ENCODE assay signal across 15 cellular contexts in the genomic region with DNA sequence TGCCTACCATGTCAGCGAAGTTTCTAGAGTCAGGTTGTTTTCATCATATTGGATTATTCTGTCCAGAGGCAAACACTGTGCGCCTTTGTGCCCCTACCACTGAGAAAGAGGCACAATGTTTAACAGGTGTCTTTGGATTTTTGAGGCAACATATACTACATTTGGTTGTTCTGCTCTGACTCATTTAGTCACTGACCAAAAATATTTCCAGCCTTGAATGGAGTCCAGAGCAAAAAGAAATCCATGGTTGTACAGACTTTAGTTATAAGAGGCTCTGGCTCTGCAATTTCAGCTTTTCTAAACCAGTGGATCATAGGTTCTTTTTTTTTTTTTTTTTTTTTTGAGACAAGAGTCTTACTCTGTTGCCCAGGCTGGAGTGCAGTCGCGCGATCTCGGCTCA.
"Had no signal": no experiment of that assay in that cellular context is flagged by ENCODE, and none has a peak within 500 bp of the region (broad histone marks: within the 10 kb centered on the region; RNA-seq: fewer than 3 reads in every experiment).

No MANE protein-coding gene starts in this region.

- H3K36me3 ChIP-seq: breast epithelium, lower lobe of right lung, pancreas, upper lobe of left lung had no signal

- H3K4me3 ChIP-seq: breast epithelium, coronary artery, lower lobe of right lung, pancreas, testis, upper lobe of left lung had no signal

- DNase-seq: activated CD4-positive, alpha-beta memory T cell treated with anti-CD3 and anti-CD28 coated beads, Interleukin-2, amount 10 ng/mL, durations not matched to agents 7 days and 5 days; activated CD4-positive, alpha-beta T cell treated with anti-CD3 and anti-CD28 coated beads for 36 hours; activated CD8-positive, alpha-beta memory T cell treated with anti-CD3 and anti-CD28 coated beads, Interleukin-2, amount 10 ng/mL, durations not matched to agents 7 days and 5 days; activated naive CD8-positive, alpha-beta T cell treated with anti-CD3 and anti-CD28 coated beads for 36 hours; left cardiac atrium; lower lobe of right lung; natural killer cell; pancreas; stimulated activated CD4-positive, alpha-beta T cell treated with anti-CD3 and anti-CD28 coated beads, Interleukin-4, amount 100 ng/mL, for 24 hours; testis had no signal

- H3K27ac ChIP-seq: breast epithelium, lower lobe of right lung, pancreas, testis, upper lobe of left lung had no signal

- ATAC-seq: activated CD4-positive, alpha-beta T cell treated with anti-CD3 and anti-CD28 coated beads for 36 hours; activated CD8-positive, alpha-beta memory T cell treated with anti-CD3 and anti-CD28 coated beads, Interleukin-2, amount 10 ng/mL, durations not matched to agents 7 days and 5 days; left cardiac atrium; lower lobe of right lung; natural killer cell; stimulated activated effector memory CD8-positive, alpha-beta T cell treated with anti-CD3 and anti-CD28 coated beads, Interleukin-12 subunit alpha, Interleukin-12 subunit beta, amount 100 ng/mL, for 72 hours; WTC11 had no signal

- H3K4me1 ChIP-seq: breast epithelium, lower lobe of right lung, pancreas, upper lobe of left lung had no signal

- H3K27me3 ChIP-seq: breast epithelium, pancreas, testis, upper lobe of left lung had no signal

- H3K9me3 ChIP-seq: breast epithelium, lower lobe of right lung, pancreas, testis, upper lobe of left lung had no signal
